25 cellular contexts compared by ENCODE assay signal in genomic region chr19:875265-875879, GRCh38. TPM values are rescaled to one million over a fixed set of nuclear protein-coding genes. Genes with fewer than 3 reads are reported as not detected.
"Had no signal": no experiment of that assay in that cellular context is flagged by ENCODE, and none has a peak within 500 bp of the region (broad histone marks: within the 10 kb centered on the region; RNA-seq: fewer than 3 reads in every experiment).

No MANE protein-coding gene starts in this region.

- H3K27ac ChIP-seq: colonic mucosa, gastrocnemius medialis, heart left ventricle, left ventricle myocardium inferior, tibial nerve had no signal

- H3K27me3 Mint-ChIP-seq: activated naive CD8-positive, alpha-beta T cell treated with anti-CD3 and anti-CD28 coated beads, Interleukin-2, amount 50 U/mL, for 24 hours; activated T-helper 17 cell treated with anti-CD3 and anti-CD28 coated beads, Interleukin-2, amount 50 U/mL, for 72 hours; central memory CD8-positive, alpha-beta T cell; progenitor cell of endocrine pancreas; stimulated activated naive CD8-positive, alpha-beta T cell treated with anti-CD3 and anti-CD28 coated beads, Interleukin-15, Interleukin-2, amounts not matched to agents 100 ng/mL and 50 ng/mL, for 24 hours had no signal

- H3K4me3 Mint-ChIP-seq: activated naive CD8-positive, alpha-beta T cell treated with anti-CD3 and anti-CD28 coated beads, Interleukin-2, amount 50 U/mL, for 24 hours; activated T-helper 17 cell treated with anti-CD3 and anti-CD28 coated beads, Interleukin-2, amount 50 U/mL, for 72 hours; central memory CD8-positive, alpha-beta T cell; stimulated activated naive CD8-positive, alpha-beta T cell treated with anti-CD3 and anti-CD28 coated beads, Interleukin-15, Interleukin-2, amounts not matched to agents 100 ng/mL and 50 ng/mL, for 24 hours had no signal

- H3K27me3 ChIP-seq: colonic mucosa, gastrocnemius medialis, heart left ventricle, tibial nerve had no signal

- H3K27ac Mint-ChIP-seq: activated naive CD8-positive, alpha-beta T cell treated with anti-CD3 and anti-CD28 coated beads, Interleukin-2, amount 50 U/mL, for 24 hours; activated T-helper 17 cell treated with anti-CD3 and anti-CD28 coated beads, Interleukin-2, amount 50 U/mL, for 72 hours; progenitor cell of endocrine pancreas; stimulated activated naive CD8-positive, alpha-beta T cell treated with anti-CD3 and anti-CD28 coated beads, Interleukin-15, Interleukin-2, amounts not matched to agents 100 ng/mL and 50 ng/mL, for 24 hours had no signal

- H3K36me3 ChIP-seq: colonic mucosa had no signal

- ATAC-seq: activated naive CD8-positive, alpha-beta T cell treated with anti-CD3 and anti-CD28 coated beads, Interleukin-2, amount 50 U/mL, for 24 hours; activated T-helper 17 cell treated with anti-CD3 and anti-CD28 coated beads, Interleukin-2, amount 50 U/mL, for 72 hours; gastrocnemius medialis; heart left ventricle had no signal

- H3K9me3 ChIP-seq: colonic mucosa, gastrocnemius medialis, heart left ventricle, left ventricle myocardium inferior, tibial nerve had no signal

- H3K4me3 ChIP-seq: colonic mucosa, gastrocnemius medialis, heart left ventricle, left ventricle myocardium inferior, tibial nerve had no signal

- H3K9me3 Mint-ChIP-seq: activated naive CD8-positive, alpha-beta T cell treated with anti-CD3 and anti-CD28 coated beads, Interleukin-2, amount 50 U/mL, for 24 hours; activated T-helper 17 cell treated with anti-CD3 and anti-CD28 coated beads, Interleukin-2, amount 50 U/mL, for 72 hours; central memory CD8-positive, alpha-beta T cell; stimulated activated naive CD8-positive, alpha-beta T cell treated with anti-CD3 and anti-CD28 coated beads, Interleukin-15, Interleukin-2, amounts not matched to agents 100 ng/mL and 50 ng/mL, for 24 hours had no signal

- H3K4me1 ChIP-seq: gastrocnemius medialis had no signal

- DNase-seq: activated CD4-positive, alpha-beta T cell treated with anti-CD3 and anti-CD28 coated beads, Interleukin-2, amount 50 U/mL, for 4 hours; activated CD4-positive, CD25-positive, alpha-beta regulatory T cell treated with anti-CD3 and anti-CD28 coated beads, Interleukin-2, amount 50 U/mL, for 72 hours; activated naive CD4-positive, alpha-beta T cell treated with Interleukin-2 at 50 U/mL for 16 hours; activated naive CD8-positive, alpha-beta T cell treated with anti-CD3 and anti-CD28 coated beads, Interleukin-2, amount 50 U/mL, for 24 hours; activated T-cell treated with anti-CD3 and anti-CD28 coated beads for 4 hours; colonic mucosa; gastrocnemius medialis; heart left ventricle; left ventricle myocardium inferior; mammary epithelial cell; midbrain; stimulated activated CD4-positive, alpha-beta T cell treated with anti-CD3 and anti-CD28 coated beads, Interleukin-12 subunit alpha, Interleukin-12 subunit beta, amount 100 ng/mL, for 4 hours; stimulated activated CD4-positive, alpha-beta T cell treated with anti-CD3 and anti-CD28 coated beads, Interleukin-1b, Interleukin-23, amount 100 ng/mL, for 48 hours; stimulated activated CD8-positive, alpha-beta memory T cell treated with anti-CD3 and anti-CD28 coated beads, Interleukin-4, amount 100 ng/mL, for 48 hours had no signal

RNA-seq across cellular contexts. Expression of gene RNU6-9, which starts 17.9 kb away (rescaled TPM):
- total RNA-seq: activated CD8-positive, alpha-beta memory T cell treated with anti-CD3 and anti-CD28 coated beads for 36 hours; activated T-helper 17 cell treated with anti-CD3 and anti-CD28 coated beads, Interleukin-2, amount 50 U/mL, for 72 hours; colonic mucosa; esophagus mucosa; gastrocnemius medialis; heart left ventricle; kidney epithelial cell; left ventricle myocardium inferior; mammary epithelial cell; omental fat pad; progenitor cell of endocrine pancreas; T-helper 1 cell treated with Interleukin-12 subunit alpha and Interleukin-12 subunit beta and Interleukin-4 antibody, amounts not matched to agents 30 ng/mL and 1 ng/mL, for 36 hours; tibial nerve had no signal
- polyA plus RNA-seq: heart left ventricle, mammary epithelial cell, neural cell had no signal

RNA-seq across cellular contexts. Expression of gene ELANE, which starts 23.3 kb away (rescaled TPM):
- total RNA-seq: activated CD8-positive, alpha-beta memory T cell treated with anti-CD3 and anti-CD28 coated beads for 36 hours; activated T-helper 17 cell treated with anti-CD3 and anti-CD28 coated beads, Interleukin-2, amount 50 U/mL, for 72 hours; colonic mucosa; esophagus mucosa; mammary epithelial cell; progenitor cell of endocrine pancreas; T-helper 1 cell treated with Interleukin-12 subunit alpha and Interleukin-12 subunit beta and Interleukin-4 antibody, amounts not matched to agents 30 ng/mL and 1 ng/mL, for 36 hours had no signal
- polyA plus RNA-seq: mammary epithelial cell, neural cell had no signal

RNA-seq across cellular contexts. Expression of gene PRTN3, which starts 34.6 kb away (rescaled TPM):
- total RNA-seq: activated CD8-positive, alpha-beta memory T cell treated with anti-CD3 and anti-CD28 coated beads for 36 hours; activated T-helper 17 cell treated with anti-CD3 and anti-CD28 coated beads, Interleukin-2, amount 50 U/mL, for 72 hours; colonic mucosa; esophagus mucosa; kidney epithelial cell; left ventricle myocardium inferior; mammary epithelial cell; omental fat pad; progenitor cell of endocrine pancreas; T-helper 1 cell treated with Interleukin-12 subunit alpha and Interleukin-12 subunit beta and Interleukin-4 antibody, amounts not matched to agents 30 ng/mL and 1 ng/mL, for 36 hours; tibial nerve had no signal
- polyA plus RNA-seq: mammary epithelial cell, neural cell had no signal
